Comparison of ENCODE assay signal across 8 cellular contexts in genomic region chr19:3821857-3822364, GRCh38. TPM values are rescaled to one million over a fixed set of nuclear protein-coding genes. Genes with fewer than 3 reads are reported as not detected.
DNase-seq lines count a peak whose midpoint lies in the region; ATAC-seq and TF ChIP-seq lines count a peak whose summit lies in the region.

No MANE protein-coding gene starts in this region.

- TF ChIP-seq EP300 in sigmoid colon (IDR thresholded peaks at IDR 0.05): no peak

- CTCF ChIA-PET in HEK293T (lab: Yijun Ruan, JAX): interaction anchor here (1.0 to 2.4 kb wide), 6 partner anchors 9 to 67 kb away, joined by 3 to 7 read pairs (median 4); partner anchors contain the start of gene MRPL54

- peaks cover 0 to 12% (median 2%) of the 10 kb centered on the region in 3 donors for H3K27me3 ChIP-seq in sigmoid colon

- no peaks in the 10 kb centered on the region for H3K9me3 ChIP-seq in sigmoid colon

- intact Hi-C loops in Right ventricle myocardium superior (cut with DNase I): no loop called here
- intact Hi-C loops in sigmoid colon (cut with DNase I): no loop called here

- no peak overlapping the region for H3K27ac ChIP-seq in sigmoid colon

- POLR2A ChIA-PET in HEK293T (lab: Yijun Ruan, JAX): interaction anchor here (2.1 kb wide), 1 partner anchor 59 kb away, joined by 13 read pairs; the partner anchor contains the start of gene MRPL54

- H3K36me3 ChIP-seq in sigmoid colon: no peaks in the 10 kb centered on the region

- no peak overlapping the region for H3K4me3 ChIP-seq in sigmoid colon

- ATAC-seq in Right ventricle myocardium superior (ENCODE audit: poor library complexity) (peak; percentile 86), HG02973 (IDR thresholded peaks at IDR 0.05; ENCODE audit: unreplicated experiment) (no peak)

- WGBS in sigmoid colon, 2 donors: 10 to 12% methylated on average over 43 of the region's 43 CpGs

- peak; percentile 24 for DNase-seq in Ammon's horn (ENCODE audit: low spot score)
- DNase-seq in HEK293T (ENCODE audit: extremely low spot score): peak; percentile 93
- DNase-seq in SK-N-DZ (ENCODE audit: low spot score): peak; percentile 59
- peak; percentile 92 for DNase-seq in activated naive CD4-positive, alpha-beta T cell treated with Interleukin-2 at 50 U/mL for 16 hours
- DNase-seq in Right ventricle myocardium superior: peak; percentile 84
- DNase-seq in sigmoid colon: no peak
- DNase-seq in T1000 (lab: John Stamatoyannopoulos, UW): no peak

- TF ChIP-seq CTCF in sigmoid colon (IDR thresholded peaks at IDR 0.05): peak; percentile 69 to 97 (median 90)

- TF ChIP-seq POLR2A in sigmoid colon (IDR thresholded peaks at IDR 0.05): no peak

- peaks cover 0 to 5% (median 2%) of the 10 kb centered on the region in 4 donors for H3K4me1 ChIP-seq in sigmoid colon

TF ChIP-seq in HEK293T, 16 proteins besides CTCF, POLR2A, EP300 and RAD21:
- TF ChIP-seq LEF1 (IDR thresholded peaks at IDR 0.05; ENCODE audit: borderline replicate concordance): peak; percentile 41; the same call in 1 of the 2 replicates
- peak; percentile 87 for TF ChIP-seq L3MBTL2 (conservative IDR thresholded peaks at IDR 0.05)
- no peak for TF ChIP-seq SUZ12 (IDR thresholded peaks at IDR 0.05)
- TF ChIP-seq CTBP1 (IDR thresholded peaks at IDR 0.05; ENCODE audit: borderline replicate concordance): no peak
- TF ChIP-seq BHLHE40 (IDR thresholded peaks at IDR 0.05; ENCODE audit: borderline replicate concordance): peak; percentile 64

RNA-seq across cellular contexts. Expression of gene MATK, which starts 35.7 kb away (rescaled TPM):
- not detected in 2 replicates for polyA plus RNA-seq in SK-N-DZ (2014; cell fraction: cytosol; rRNA removed)
- not detected in 2 replicates for polyA plus RNA-seq in SK-N-DZ (2014; cell fraction: nucleus; rRNA removed)
- 0.24 TPM for total RNA-seq in Right ventricle myocardium superior
- 1 to 10 TPM in 1 of 4 donors, not detected in 3; 1.8 TPM for total RNA-seq in sigmoid colon
- 1 to 10 TPM in 2 of 3 donors, not detected in 1; 6.6 to 7.7 TPM for polyA plus RNA-seq in sigmoid colon

RNA-seq across cellular contexts. Expression of gene ZFR2, which starts 46.9 kb away (rescaled TPM):
- 0.88 and 1.1 TPM in 2 replicates for polyA plus RNA-seq in SK-N-DZ (2014; cell fraction: cytosol; rRNA removed)
- polyA plus RNA-seq in SK-N-DZ (2014; cell fraction: nucleus; rRNA removed): 0.35 and 0.46 TPM in 2 replicates
- total RNA-seq in Right ventricle myocardium superior: not detected
- total RNA-seq in sigmoid colon: 1 to 10 TPM in 1 of 4 donors, under 1 TPM in 2, not detected in 1; under 0.01 to 1.2 (median 0.71) TPM
- polyA plus RNA-seq in sigmoid colon: under 1 TPM in 1 of 3 donors, not detected in 2; 0.22 TPM

RNA-seq across cellular contexts. Expression of gene RAX2, which starts 49.9 kb away (rescaled TPM):
- polyA plus RNA-seq in SK-N-DZ (2014; cell fraction: cytosol; rRNA removed): not detected in 2 replicates
- polyA plus RNA-seq in SK-N-DZ (2014; cell fraction: nucleus; rRNA removed): not detected in 2 replicates
- total RNA-seq in Right ventricle myocardium superior: not detected
- total RNA-seq in sigmoid colon: not detected
- polyA plus RNA-seq in sigmoid colon: not detected

RNA-seq across cellular contexts. Expression of gene ATCAY, which starts 58.6 kb away (rescaled TPM):
- polyA plus RNA-seq in SK-N-DZ (2014; cell fraction: cytosol; rRNA removed): 22.2 and 29.9 TPM in 2 replicates
- polyA plus RNA-seq in SK-N-DZ (2014; cell fraction: nucleus; rRNA removed): 9.6 and 14.4 TPM in 2 replicates
- total RNA-seq in Right ventricle myocardium superior (not detected), sigmoid colon (1 to 10 TPM; 1.5 to 3.8 (median 2.2) TPM)
- polyA plus RNA-seq in sigmoid colon: 1 to 10 TPM in 1 of 3 donors, not detected in 2; 1.6 TPM

RNA-seq across cellular contexts. Expression of gene MRPL54, which starts 59.4 kb away (rescaled TPM):
- polyA plus RNA-seq in SK-N-DZ (2014; cell fraction: cytosol; rRNA removed): 87.1 and 125 TPM in 2 replicates
- polyA plus RNA-seq in SK-N-DZ (2014; cell fraction: nucleus; rRNA removed): 44.0 and 57.4 TPM in 2 replicates
- 70.5 TPM for total RNA-seq in Right ventricle myocardium superior
- 100 to 1,000 TPM in 3 of 4 donors, 10 to 100 TPM in 1; 80.6 to 123 (median 103) TPM for total RNA-seq in sigmoid colon
- polyA plus RNA-seq in sigmoid colon: 100 to 1,000 TPM in 2 of 3 donors, 10 to 100 TPM in 1; 87.7 to 185 (median 168) TPM

Comparison
In these comparisons a context has a peak if more than half of its experiments do, and no peak if none do; other contexts are left out.
1. DNase-seq: peak in Ammon's horn (single experiment), HEK293T (single experiment), SK-N-DZ (single experiment), activated naive CD4-positive, alpha-beta T cell treated with Interleukin-2 at 50 U/mL for 16 hours (single experiment) and Right ventricle myocardium superior (single experiment); none in sigmoid colon (single experiment) and T1000 (single experiment).